ENCODE assay signal across 8 cellular contexts in genomic region chr13:44237276-44237767, GRCh38.
DNase-seq lines count a peak whose midpoint lies in the region; ATAC-seq and TF ChIP-seq lines count a peak whose summit lies in the region.

No MANE protein-coding gene starts in this region.

- TF ChIP-seq POLR2A in NB4 (IDR thresholded peaks at IDR 0.05; ENCODE audit: extremely low read depth, insufficient read length) = no peak

- no peaks in the 10 kb centered on the region for H3K27me3 Mint-ChIP-seq in type B pancreatic cell

- peaks cover 26% of the 10 kb centered on the region for H3K4me1 Mint-ChIP-seq in type B pancreatic cell (ENCODE audit: unreplicated experiment)

- peak; percentile 48 for ATAC-seq in GM21367 (IDR thresholded peaks at IDR 0.05; ENCODE audit: unreplicated experiment)
- ATAC-seq in HG03342 (IDR thresholded peaks at IDR 0.05; ENCODE audit: unreplicated experiment) = no peak

- H3K36me3 Mint-ChIP-seq in type B pancreatic cell = no peaks in the 10 kb centered on the region

- H3K4me3 ChIP-seq in NB4 (ENCODE audit: low read depth, low read length) = no peak overlapping the region
- H3K4me3 ChIP-seq in choroid plexus epithelial cell (ENCODE audit: low read depth, low read length) = no peak overlapping the region

- no peak for TF ChIP-seq CTCF in NB4 (IDR thresholded peaks at IDR 0.05; ENCODE audit: low read depth, low read length)
- no peak for TF ChIP-seq CTCF in choroid plexus epithelial cell (conservative IDR thresholded peaks at IDR 0.05; ENCODE audit: low read depth, low read length)
- no peak for TF ChIP-seq CTCF in type B pancreatic cell (conservative IDR thresholded peaks at IDR 0.05)

- H3K4me3 Mint-ChIP-seq in type B pancreatic cell = no peak overlapping the region

- peak in 11 of 14 donors; percentile 3 to 75 (median 55) for DNase-seq in C1 segment of cervical spinal cord (lab: John Stamatoyannopoulos, UW)
- DNase-seq in NB4 (ENCODE audit: low read depth) = peak; percentile 55
- peak; percentile 96 for DNase-seq in choroid plexus epithelial cell (ENCODE audit: low read depth)
- peak; percentile 89 for DNase-seq in medulla oblongata (ENCODE audit: extremely low spot score)
- no peak for DNase-seq in type B pancreatic cell (ENCODE audit: extremely low spot score, unreplicated experiment)
- no peak for DNase-seq in NCI-H446 treated with DMSO at 0.1 percent for 48 hours (lab: John Stamatoyannopoulos, UW)

- H3K9me3 Mint-ChIP-seq in type B pancreatic cell = no peaks in the 10 kb centered on the region

- peak overlapping the region; percentile 80 for H3K27ac Mint-ChIP-seq in type B pancreatic cell

Comparison
In these comparisons a context has a peak if more than half of its experiments do, and no peak if none do; other contexts are left out.
1. DNase-seq: peak in C1 segment of cervical spinal cord (11 of 14), NB4 (single experiment), choroid plexus epithelial cell (single experiment) and medulla oblongata (single experiment); none in type B pancreatic cell (single experiment) and NCI-H446 treated with DMSO at 0.1 percent for 48 hours (single experiment).